ENCODE assay signal across 9 cellular contexts in genomic region chr11:8206251-8207079, GRCh38. TPM values are rescaled to one million over a fixed set of nuclear protein-coding genes. Genes with fewer than 3 reads are reported as not detected.
DNase-seq lines count a peak whose midpoint lies in the region; TF ChIP-seq lines count a peak whose summit lies in the region.
"Had no signal": no experiment of that assay in that cellular context is flagged by ENCODE, and none has a peak within 500 bp of the region (broad histone marks: within the 10 kb centered on the region; RNA-seq: fewer than 3 reads in every experiment).

No MANE protein-coding gene starts in this region.

- H3K9ac ChIP-seq in colonic mucosa (ENCODE audit: low read depth in 2 of 2, low read length in 2 of 2) = no peak overlapping the region

- no peaks in the 10 kb centered on the region for H3K9me3 Mint-ChIP-seq in activated CD4-positive, alpha-beta T cell treated with anti-CD3 and anti-CD28 coated beads, Interleukin-2, amount 10 ng/mL, durations not matched to agents 24 days and 14 days
- H3K9me3 Mint-ChIP-seq: T-cell had no signal

- intact Hi-C loops in colonic mucosa (cut with DNase I) = no loop called here
- intact Hi-C loops in activated CD4-positive, alpha-beta T cell treated with anti-CD3 and anti-CD28 coated beads, Interleukin-2, amount 10 ng/mL, durations not matched to agents 24 days and 14 days (cut with micrococcal nuclease) = no loop called here

- no peaks in the 10 kb centered on the region for H3K36me3 ChIP-seq in BE2C
- H3K36me3 ChIP-seq in colonic mucosa = no peaks in the 10 kb centered on the region

- H3K9me3 ChIP-seq in BE2C (no peaks in the 10 kb centered on the region), colonic mucosa (no peaks in the 10 kb centered on the region)

- in situ Hi-C loops in ACHN (cut with HindIII; ENCODE audit: low pct_ligation_motif_present, low pct_unique_long_range_greater_than_20kb, low sequenced_read_pairs) = no loop called here

- TF ChIP-seq CTCF in BE2C (IDR thresholded peaks at IDR 0.05; ENCODE audit: low read depth, low read length) = no peak
- TF ChIP-seq CTCF in colonic mucosa (IDR thresholded peaks at IDR 0.05) = no peak

- peaks cover 14% of the 10 kb centered on the region for H3K27me3 Mint-ChIP-seq in activated CD4-positive, alpha-beta T cell treated with anti-CD3 and anti-CD28 coated beads, Interleukin-2, amount 10 ng/mL, durations not matched to agents 24 days and 14 days

- no peaks in the 10 kb centered on the region for H3K36me3 Mint-ChIP-seq in activated CD4-positive, alpha-beta T cell treated with anti-CD3 and anti-CD28 coated beads, Interleukin-2, amount 10 ng/mL, durations not matched to agents 24 days and 14 days (ENCODE audit: low read depth)
- H3K36me3 Mint-ChIP-seq: T-cell had no signal

- H3K27me3 ChIP-seq in BE2C (no peaks in the 10 kb centered on the region), colonic mucosa (no peaks in the 10 kb centered on the region)

- peak; percentile 88 for DNase-seq in BE2C
- peak; percentile 68 for DNase-seq in NCI-H2107 (lab: John Stamatoyannopoulos, UW)
- DNase-seq in colonic mucosa = peak; percentile 32
- DNase-seq in myocyte (ENCODE audit: low read depth) = peak; percentile 7
- no peak for DNase-seq in DMS114 treated with DMSO at 0.1 percent for 48 hours (lab: John Stamatoyannopoulos, UW; ENCODE audit: unreplicated experiment)
- DNase-seq in ACHN = no peak
- no peak for DNase-seq in stimulated activated CD8-positive, alpha-beta memory T cell treated with anti-CD3 and anti-CD28 coated beads, Interleukin-4, amount 100 ng/mL, for 48 hours
- DNase-seq in activated CD4-positive, alpha-beta T cell treated with anti-CD3 and anti-CD28 coated beads, Interleukin-2, amount 10 ng/mL, durations not matched to agents 24 days and 14 days = no peak

- H3K27ac Mint-ChIP-seq in activated CD4-positive, alpha-beta T cell treated with anti-CD3 and anti-CD28 coated beads, Interleukin-2, amount 10 ng/mL, durations not matched to agents 24 days and 14 days = no peak overlapping the region

- peak overlapping the region; percentile 46 for H3K4me3 ChIP-seq in BE2C (ENCODE audit: low read depth, low read length)
- H3K4me3 ChIP-seq in colonic mucosa = no peak overlapping the region

- no peak overlapping the region for H3K4me3 Mint-ChIP-seq in activated CD4-positive, alpha-beta T cell treated with anti-CD3 and anti-CD28 coated beads, Interleukin-2, amount 10 ng/mL, durations not matched to agents 24 days and 14 days

- H3K27ac ChIP-seq in colonic mucosa = no peak overlapping the region

- no peaks in the 10 kb centered on the region for H3K4me1 Mint-ChIP-seq in activated CD4-positive, alpha-beta T cell treated with anti-CD3 and anti-CD28 coated beads, Interleukin-2, amount 10 ng/mL, durations not matched to agents 24 days and 14 days

- peaks cover 6% of the 10 kb centered on the region for H3K4me1 ChIP-seq in BE2C
- H3K4me1 ChIP-seq in colonic mucosa = no peaks in the 10 kb centered on the region

RNA-seq across cellular contexts. Expression of gene RIC3, which starts 37.6 kb away (rescaled TPM):
- 15.8 TPM for polyA plus RNA-seq in BE2C (2012; ENCODE audit: insufficient read depth, insufficient read length, low read depth)
- 1 to 10 TPM in 1 of 2 donors, under 1 TPM in 1; 0.79 to 2.0 TPM for total RNA-seq in colonic mucosa
- total RNA-seq in myocyte = not detected in 2 replicates
- polyA plus RNA-seq in myocyte (2012) = 0.03 TPM
- total RNA-seq in activated CD4-positive, alpha-beta T cell treated with anti-CD3 and anti-CD28 coated beads, Interleukin-2, amount 10 ng/mL, durations not matched to agents 24 days and 14 days = 4.5 and 7.2 TPM in 2 replicates

RNA-seq across cellular contexts. Expression of gene LMO1, which starts 57.2 kb away (rescaled TPM):
- polyA plus RNA-seq in BE2C (2012; ENCODE audit: insufficient read depth, insufficient read length, low read depth) = 4.4 TPM
- total RNA-seq in colonic mucosa (not detected), myocyte (not detected in 2 replicates)
- not detected for polyA plus RNA-seq in myocyte (2012)
- not detected in 2 replicates for total RNA-seq in activated CD4-positive, alpha-beta T cell treated with anti-CD3 and anti-CD28 coated beads, Interleukin-2, amount 10 ng/mL, durations not matched to agents 24 days and 14 days
- total RNA-seq: T-cell had no signal

Comparison
In these comparisons a context has a peak if more than half of its experiments do, and no peak if none do; other contexts are left out.
1. DNase-seq: peak in BE2C (single experiment), NCI-H2107 (single experiment), colonic mucosa (single experiment) and myocyte (single experiment); none in DMS114 treated with DMSO at 0.1 percent for 48 hours (single experiment), ACHN (single experiment), stimulated activated CD8-positive, alpha-beta memory T cell treated with anti-CD3 and anti-CD28 coated beads, Interleukin-4, amount 100 ng/mL, for 48 hours (single experiment) and activated CD4-positive, alpha-beta T cell treated with anti-CD3 and anti-CD28 coated beads, Interleukin-2, amount 10 ng/mL, durations not matched to agents 24 days and 14 days (single experiment).